In genomic region chr16:64311241-64311640, GRCh38 we compare ENCODE assay signal across 25 cellular contexts.
DNase-seq lines count a peak whose midpoint lies in the region; ATAC-seq and TF ChIP-seq lines count a peak whose summit lies in the region.
"Had no signal": no experiment of that assay in that cellular context is flagged by ENCODE, and none has a peak within 500 bp of the region (broad histone marks: within the 10 kb centered on the region; RNA-seq: fewer than 3 reads in every experiment).

No MANE protein-coding gene starts in this region.

- POLR2A ChIA-PET in PC-3 (lab: Charles Lee; ENCODE audit: unreplicated experiment), result no interaction called here

- peak overlapping the region; percentile 12; the same call in 1 of the 2 replicates for H3K4me2 ChIP-seq in PC-3 (ENCODE audit: low read length)

- DNase-seq in EH (ENCODE audit: low read depth) (peak; percentile 38), PC-3 (peak; percentile 48), epithelial cell of esophagus (ENCODE audit: low read depth) (peak; percentile 1), kidney tubule cell (ENCODE audit: low spot score) (peak; percentile 67), SIG-M5 treated with dmso at 0.1 percent for 504 hours (lab: John Stamatoyannopoulos, UW; ENCODE audit: unreplicated experiment) (no peak), middle frontal gyrus (ENCODE audit: extremely low spot score, low spot score) (no peak)
- no peak for DNase-seq in stimulated activated CD4-positive, alpha-beta T cell treated with anti-CD3 and anti-CD28 coated beads, Interleukin-1b, Interleukin-23, amount 100 ng/mL, for 48 hours
- no peak for DNase-seq in central memory CD4-positive, alpha-beta T cell
- DNase-seq: activated CD8-positive, alpha-beta T cell treated with anti-CD3 and anti-CD28 coated beads, Interleukin-2, amount 10 ng/mL, durations not matched to agents 7 days and 5 days; activated effector memory CD4-positive, alpha-beta T cell treated with Interleukin-2 at 50 U/mL for 16 hours; activated naive CD8-positive, alpha-beta T cell treated with anti-CD3 and anti-CD28 coated beads for 36 hours; aorta; BE2C; DMS53; GF-D8; HCEC 1CT; hypothalamus; KG1; left ventricle myocardium superior; NCI-H1417 treated with DMSO at 0.1 percent for 48 hours; NCI-H2081 treated with DMSO at 0.1 percent for 48 hours; NCI-H345 had no signal

- no peaks in the 10 kb centered on the region for H3K9me2 ChIP-seq in PC-3 (replicated peaks; ENCODE audit: low read length)

- intact Hi-C loops in PC-3 (cut with micrococcal nuclease), result no loop called here

- no peaks in the 10 kb centered on the region for H3K36me3 ChIP-seq in PC-3 (ENCODE audit: low read depth, low read length)
- H3K36me3 ChIP-seq: BE2C, neutrophil, prostate gland had no signal

- no peaks in the 10 kb centered on the region for H3K79me2 ChIP-seq in PC-3 (ENCODE audit: low read length)

- peak; percentile 70 for ATAC-seq in PC-3
- ATAC-seq: activated CD8-positive, alpha-beta T cell treated with anti-CD3 and anti-CD28 coated beads, Interleukin-2, amount 10 ng/mL, durations not matched to agents 7 days and 5 days; left ventricle myocardium superior had no signal

- H3F3A ChIP-seq in PC-3 (ENCODE audit: low read length, unreplicated experiment), result no peaks in the 10 kb centered on the region

- H3K9me3 ChIP-seq in PC-3 (ENCODE audit: low read length), result no peaks in the 10 kb centered on the region
- H3K9me3 ChIP-seq: BE2C, neutrophil, prostate gland had no signal

- no TSS peak for BruUV-seq in PC-3 (replicated peaks; lab: Mats Ljungman, UMichigan)

- H3K27me3 ChIP-seq in PC-3 (ENCODE audit: low read length), result no peaks in the 10 kb centered on the region
- H3K27me3 ChIP-seq: BE2C, neutrophil had no signal

- H4K20me1 ChIP-seq in PC-3 (ENCODE audit: low read length), result no peaks in the 10 kb centered on the region

- no peak overlapping the region for H3K4me3 ChIP-seq in PC-3 (ENCODE audit: low read length)
- H3K4me3 ChIP-seq in epithelial cell of esophagus (ENCODE audit: low read length), result no peak overlapping the region
- H3K4me3 ChIP-seq: prostate gland had no signal

- H3K27ac ChIP-seq in PC-3 (ENCODE audit: low read length), result no peak overlapping the region
- H3K27ac ChIP-seq: epithelial cell of prostate, neutrophil, prostate gland had no signal

- H2AFZ ChIP-seq in PC-3 (ENCODE audit: low read length), result no peak overlapping the region

- no peak overlapping the region for H3K9ac ChIP-seq in PC-3 (ENCODE audit: low read length)

- CTCF ChIA-PET in PC-3 (lab: Charles Lee), result no interaction called here

- TF ChIP-seq CTCF in PC-3 (conservative IDR thresholded peaks at IDR 0.05; ENCODE audit: low read depth, low read length) (no peak), epithelial cell of esophagus (IDR thresholded peaks at IDR 0.05; ENCODE audit: insufficient read depth, low read depth, low read length, missing control alignments) (no peak)

- H3K4me1 ChIP-seq in PC-3 (ENCODE audit: insufficient read depth, low read length), result peaks cover 10% of the 10 kb centered on the region; the same call in 1 of the 2 replicates
- H3K4me1 ChIP-seq: BE2C, prostate gland had no signal

Comparison
In these comparisons a context has a peak if more than half of its experiments do, and no peak if none do; other contexts are left out.
1. DNase-seq: peak in EH (single experiment), PC-3 (single experiment), epithelial cell of esophagus (single experiment) and kidney tubule cell (single experiment); none in SIG-M5 treated with dmso at 0.1 percent for 504 hours (single experiment), stimulated activated CD4-positive, alpha-beta T cell treated with anti-CD3 and anti-CD28 coated beads, Interleukin-1b, Interleukin-23, amount 100 ng/mL, for 48 hours (single experiment), central memory CD4-positive, alpha-beta T cell (single experiment) and middle frontal gyrus (single experiment).